In the genomic region with DNA sequence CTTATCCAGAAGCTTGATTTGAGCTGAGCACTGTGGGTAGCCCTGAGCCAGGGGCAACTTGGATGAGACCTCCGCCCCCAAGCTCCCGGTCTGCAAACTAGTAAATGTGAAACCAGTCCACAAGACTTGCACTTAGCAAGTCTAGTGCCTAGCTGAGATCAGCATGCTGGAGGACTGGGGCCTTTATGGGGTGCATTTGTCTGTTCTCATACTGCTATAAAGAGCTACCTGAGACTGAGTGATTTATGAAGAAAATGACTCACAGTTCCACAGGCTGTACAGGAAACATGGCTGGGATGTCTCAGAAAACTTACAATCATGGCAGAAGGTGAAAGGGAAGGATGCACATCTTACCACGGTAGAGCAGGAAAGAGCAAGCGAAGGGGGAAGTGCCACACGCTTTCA, we compare ENCODE assay signal across 13 cellular contexts. TPM values are rescaled to one million over a fixed set of nuclear protein-coding genes. Genes with fewer than 3 reads are reported as not detected.
DNase-seq lines count a peak whose midpoint lies in the region; ATAC-seq and TF ChIP-seq lines count a peak whose summit lies in the region.
"Had no signal": no experiment of that assay in that cellular context is flagged by ENCODE, and none has a peak within 500 bp of the region (broad histone marks: within the 10 kb centered on the region; RNA-seq: fewer than 3 reads in every experiment).

No MANE protein-coding gene starts in this region.

- intact Hi-C loops in body of pancreas (cut with DNase I) = no loop called here

- no peaks in the 10 kb centered on the region for H3K27me3 ChIP-seq in body of pancreas

- no peaks in the 10 kb centered on the region for H3K4me1 ChIP-seq in body of pancreas
- H3K4me1 ChIP-seq: psoas muscle had no signal

- peak overlapping the region; percentile 65 to 94 for H3K27ac Mint-ChIP-seq in activated naive CD4-positive, alpha-beta T cell treated with anti-CD3 and anti-CD28 coated beads, Interleukin-2, amount 50 U/mL, for 72 hours

- no peak overlapping the region for H3K27ac ChIP-seq in body of pancreas
- H3K27ac ChIP-seq: GM23248, lower lobe of right lung, psoas muscle had no signal

- H3K36me3 Mint-ChIP-seq in activated naive CD4-positive, alpha-beta T cell treated with anti-CD3 and anti-CD28 coated beads, Interleukin-2, amount 50 U/mL, for 72 hours = peaks cover 0 to 10% of the 10 kb centered on the region in 2 donors

- no peaks in the 10 kb centered on the region for H3K36me3 ChIP-seq in body of pancreas (replicated peaks in 1 of 2; ENCODE audit: insufficient read depth in 1 of 2, low read depth in 2 of 2)
- H3K36me3 ChIP-seq: lower lobe of right lung had no signal

- H3K4me3 ChIP-seq in body of pancreas = no peak overlapping the region
- H3K4me3 ChIP-seq: GM23248, lower lobe of right lung, psoas muscle had no signal

- peak in 1 of 2 donors; percentile 60 for DNase-seq in activated naive CD4-positive, alpha-beta T cell treated with anti-CD3 and anti-CD28 coated beads, Interleukin-2, amount 50 U/mL, for 72 hours (ENCODE audit: low spot score in 2 of 2)
- peak; percentile 21 to 35 for DNase-seq in stimulated activated CD4-positive, alpha-beta T cell treated with anti-CD3 and anti-CD28 coated beads, Interleukin-2, amount 100 ng/mL, for 48 hours
- no peak for DNase-seq in body of pancreas
- DNase-seq in EL = no peak
- DNase-seq in COLO829 (ENCODE audit: low spot score) = no peak
- DNase-seq: DMS79, foreskin melanocyte, GM23248, lower lobe of right lung, NCI-H510A treated with DMSO at 0.1 percent for 48 hours, psoas muscle had no signal

- H3K9me3 ChIP-seq in body of pancreas = no peaks in the 10 kb centered on the region
- H3K9me3 ChIP-seq: lower lobe of right lung, psoas muscle had no signal

- peak; percentile 64 for ATAC-seq in GM18909 (IDR thresholded peaks at IDR 0.05; ENCODE audit: poor library complexity, unreplicated experiment)
- ATAC-seq in HG02884 (IDR thresholded peaks at IDR 0.05; ENCODE audit: unreplicated experiment) = peak; percentile 69
- peak; percentile 97 to 99 for ATAC-seq in activated naive CD4-positive, alpha-beta T cell treated with anti-CD3 and anti-CD28 coated beads, Interleukin-2, amount 50 U/mL, for 72 hours
- ATAC-seq in body of pancreas = no peak
- ATAC-seq: psoas muscle had no signal

- TF ChIP-seq POLR2A in body of pancreas (IDR thresholded peaks at IDR 0.05) = no peak

- 52 to 57% methylated on average over 5 of the region's 5 CpGs for WGBS in body of pancreas, 2 donors

- TF ChIP-seq CTCF in body of pancreas (IDR thresholded peaks at IDR 0.05) = no peak

- H3K9me3 Mint-ChIP-seq in activated naive CD4-positive, alpha-beta T cell treated with anti-CD3 and anti-CD28 coated beads, Interleukin-2, amount 50 U/mL, for 72 hours = peaks cover 0 to 5% of the 10 kb centered on the region in 2 donors

RNA-seq across cellular contexts. Expression of gene HOPX, which starts 42.1 kb away (rescaled TPM):
- 10 to 100 TPM; 21.0 to 33.5 TPM for total RNA-seq in activated naive CD4-positive, alpha-beta T cell treated with anti-CD3 and anti-CD28 coated beads, Interleukin-2, amount 50 U/mL, for 72 hours
- total RNA-seq in body of pancreas = 1 to 10 TPM in 1 of 2 donors, not detected in 1; 1.6 TPM
- total RNA-seq: GM23248 had no signal

Comparison
In these comparisons a context has a peak if more than half of its experiments do, and no peak if none do; other contexts are left out.
1. DNase-seq: peak in stimulated activated CD4-positive, alpha-beta T cell treated with anti-CD3 and anti-CD28 coated beads, Interleukin-2, amount 100 ng/mL, for 48 hours (2 of 2); none in body of pancreas (0 of 4), EL (single experiment) and COLO829 (single experiment).
2. RNA of gene HOPX, which starts 42.1 kb away (total RNA-seq): 21.0 to 33.5 TPM in activated naive CD4-positive, alpha-beta T cell treated with anti-CD3 and anti-CD28 coated beads, Interleukin-2, amount 50 U/mL, for 72 hours; 1.6 TPM in body of pancreas; every median in the first group is over 4 times any median in the second.